12 cellular contexts compared by ENCODE assay signal in the genomic region with DNA sequence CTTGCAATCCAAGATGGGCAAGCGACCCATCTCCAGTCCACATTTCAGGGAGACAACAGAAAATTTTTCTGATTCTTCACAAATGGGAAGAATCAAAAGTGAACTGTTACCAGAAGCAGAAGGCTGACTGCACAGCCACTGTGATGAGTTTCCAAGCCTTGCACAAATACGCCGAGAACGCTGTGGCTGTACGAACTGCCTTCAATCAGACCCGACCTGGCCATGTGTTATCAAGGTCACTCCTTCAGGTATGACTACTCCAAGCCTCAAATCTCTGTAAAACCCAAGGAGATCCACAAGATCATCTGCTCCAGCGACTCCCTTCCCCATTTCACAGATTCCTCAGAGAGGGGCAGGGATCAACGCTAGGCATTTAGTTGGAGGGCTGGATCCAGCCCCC. TPM values are rescaled to one million over a fixed set of nuclear protein-coding genes. Genes with fewer than 3 reads are reported as not detected.
DNase-seq lines count a peak whose midpoint lies in the region; ATAC-seq and TF ChIP-seq lines count a peak whose summit lies in the region.
"Had no signal": no experiment of that assay in that cellular context is flagged by ENCODE, and none has a peak within 500 bp of the region (broad histone marks: within the 10 kb centered on the region; RNA-seq: fewer than 3 reads in every experiment).

No MANE protein-coding gene starts in this region.

- peak overlapping the region; percentile 69 to 91 (median 80) for H3K27ac ChIP-seq in heart right ventricle
- peak overlapping the region in 45 of 59 donors; percentile 7 to 88 (median 57) for H3K27ac ChIP-seq in dorsolateral prefrontal cortex
- peak overlapping the region; percentile 90 for H3K27ac ChIP-seq in osteoblast (ENCODE audit: low read depth, low read length)
- H3K27ac ChIP-seq in vagina, result peak overlapping the region; percentile 88
- H3K27ac ChIP-seq in CD8-positive, alpha-beta T cell (ENCODE audit: low read depth, low read length), result no peak overlapping the region

- ATAC-seq in heart right ventricle (no peak), HG02973 (IDR thresholded peaks at IDR 0.05; ENCODE audit: unreplicated experiment) (no peak)
- no peak for ATAC-seq in CD8-positive, alpha-beta T cell
- ATAC-seq: esophagus mucosa; stimulated activated naive CD8-positive, alpha-beta T cell treated with anti-CD3 and anti-CD28 coated beads, Interleukin-15, amount 100 ng/mL, for 72 hours had no signal

- peaks cover 15 to 100% (median 86%) of the 10 kb centered on the region in 9 donors for H3K4me1 ChIP-seq in heart right ventricle
- H3K4me1 ChIP-seq in osteoblast (ENCODE audit: insufficient read depth, low read length), result peaks cover 24% of the 10 kb centered on the region
- H3K4me1 ChIP-seq in vagina, result peaks cover 85% of the 10 kb centered on the region
- H3K4me1 ChIP-seq in CD8-positive, alpha-beta T cell (ENCODE audit: insufficient read depth, low read length), result peaks cover 24% of the 10 kb centered on the region

- H3K27me3 ChIP-seq in heart right ventricle (no peaks in the 10 kb centered on the region), dorsolateral prefrontal cortex (no peaks in the 10 kb centered on the region), osteoblast (ENCODE audit: insufficient read depth, low read length) (no peaks in the 10 kb centered on the region), vagina (no peaks in the 10 kb centered on the region)
- no peaks in the 10 kb centered on the region for H3K27me3 ChIP-seq in CD8-positive, alpha-beta T cell (ENCODE audit: insufficient read depth, low read length)

- 85 to 88% methylated on average over 8 of the region's 8 CpGs for WGBS in heart right ventricle, 2 donors

- H3K4me3 Mint-ChIP-seq in CD8-positive, alpha-beta T cell, result no peak overlapping the region
- H3K4me3 Mint-ChIP-seq: stimulated activated naive CD8-positive, alpha-beta T cell treated with anti-CD3 and anti-CD28 coated beads, Interleukin-15, amount 100 ng/mL, for 72 hours had no signal

- H3K27me3 Mint-ChIP-seq in CD8-positive, alpha-beta T cell (ENCODE audit: low read depth), result no peaks in the 10 kb centered on the region
- H3K27me3 Mint-ChIP-seq: stimulated activated naive CD8-positive, alpha-beta T cell treated with anti-CD3 and anti-CD28 coated beads, Interleukin-15, amount 100 ng/mL, for 72 hours had no signal

- H3K4me2 ChIP-seq in osteoblast (ENCODE audit: insufficient read depth, low read length), result no peak overlapping the region

- CTCF ChIA-PET in CD8-positive, alpha-beta T cell (lab: Charles Lee), result no interaction called here

- peaks cover 81% of the 10 kb centered on the region for H3K79me2 ChIP-seq in osteoblast (ENCODE audit: insufficient read depth, low read length)

- intact Hi-C loops in heart right ventricle (cut with DNase I) (loop anchor here in 2 of 10 donors (5.0 kb wide), 1 partner anchor 36 kb away; no protein-coding TSS in a partner anchor), cardiac septum (cut with DNase I) (no loop called here), dorsolateral prefrontal cortex (cut with DNase I) (no loop called here), vagina (cut with DNase I) (no loop called here)
- intact Hi-C loops in CD8-positive, alpha-beta T cell (cut with DNase I, micrococcal nuclease), result no loop called here

- no peak overlapping the region for H2AFZ ChIP-seq in osteoblast (ENCODE audit: low read length)

- no peak for DNase-seq in heart right ventricle
- no peak for DNase-seq in cardiac septum (ENCODE audit: low spot score)
- no peak for DNase-seq in dorsolateral prefrontal cortex
- no peak for DNase-seq in osteoblast (ENCODE audit: insufficient read length, low spot score, missing footprints)
- no peak for DNase-seq in vagina (ENCODE audit: extremely low spot score in 2 of 2)
- no peak for DNase-seq in CD8-positive, alpha-beta T cell
- DNase-seq in medulla oblongata (ENCODE audit: extremely low spot score), result no peak
- DNase-seq: AML-193; NCI-H1930; stimulated activated naive CD8-positive, alpha-beta T cell treated with anti-CD3 and anti-CD28 coated beads, Interleukin-15, amount 100 ng/mL, for 72 hours had no signal

- POLR2A ChIA-PET in CD8-positive, alpha-beta T cell (lab: Charles Lee), result interaction anchor here (1.0 kb wide), 1 partner anchor 18 kb away, joined by 3 read pairs; no protein-coding TSS in a partner anchor

- TF ChIP-seq CTCF in heart right ventricle (IDR thresholded peaks at IDR 0.05) (no peak), dorsolateral prefrontal cortex (IDR thresholded peaks at IDR 0.05 in 54 of 56, conservative IDR thresholded peaks at IDR 0.05 in 2 of 56; ENCODE audit: low read depth in 1 of 56, partially characterized antibody in 56 of 56) (no peak), osteoblast (IDR thresholded peaks at IDR 0.05; ENCODE audit: extremely low read depth, low read depth, low read length) (no peak), vagina (IDR thresholded peaks at IDR 0.05) (no peak)
- TF ChIP-seq CTCF in CD8-positive, alpha-beta T cell (IDR thresholded peaks at IDR 0.05), result no peak

- no peak overlapping the region for H3K27ac Mint-ChIP-seq in CD8-positive, alpha-beta T cell

- H3K36me3 ChIP-seq in heart right ventricle (peaks cover 0 to 13% (median 0%) of the 10 kb centered on the region in 9 donors), osteoblast (ENCODE audit: insufficient read depth, low read length) (no peaks in the 10 kb centered on the region), vagina (no peaks in the 10 kb centered on the region)
- H3K36me3 ChIP-seq in CD8-positive, alpha-beta T cell (ENCODE audit: insufficient read depth, low read length), result no peaks in the 10 kb centered on the region

- no peaks in the 10 kb centered on the region for H4K20me1 ChIP-seq in osteoblast (ENCODE audit: insufficient read depth, low read length)

- H3K36me3 Mint-ChIP-seq in CD8-positive, alpha-beta T cell, result peaks cover 46% of the 10 kb centered on the region

- H3K4me3 ChIP-seq in heart right ventricle (no peak overlapping the region), dorsolateral prefrontal cortex (no peak overlapping the region), osteoblast (ENCODE audit: insufficient read depth, low read length) (no peak overlapping the region), vagina (no peak overlapping the region)
- no peak overlapping the region for H3K4me3 ChIP-seq in CD8-positive, alpha-beta T cell (ENCODE audit: low read depth, low read length)

- H3K9me3 ChIP-seq in heart right ventricle (no peaks in the 10 kb centered on the region), osteoblast (ENCODE audit: low read depth, low read length) (no peaks in the 10 kb centered on the region), vagina (no peaks in the 10 kb centered on the region)
- no peaks in the 10 kb centered on the region for H3K9me3 ChIP-seq in CD8-positive, alpha-beta T cell (ENCODE audit: low read length)

- H3K9me3 Mint-ChIP-seq in CD8-positive, alpha-beta T cell, result no peaks in the 10 kb centered on the region
- H3K9me3 Mint-ChIP-seq: stimulated activated naive CD8-positive, alpha-beta T cell treated with anti-CD3 and anti-CD28 coated beads, Interleukin-15, amount 100 ng/mL, for 72 hours had no signal

- H3K4me1 Mint-ChIP-seq in CD8-positive, alpha-beta T cell (ENCODE audit: low read depth), result peaks cover 72% of the 10 kb centered on the region

- TF ChIP-seq POLR2A in vagina (IDR thresholded peaks at IDR 0.05), result no peak

RNA-seq across cellular contexts. Expression of a gene that starts 26.9 kb away (rescaled TPM):
- total RNA-seq in heart right ventricle, result 100 to 1,000 TPM in 7 of 10 donors, 10 to 100 TPM in 3; 84.0 to 135 (median 120) TPM
- polyA plus RNA-seq in heart right ventricle, result 10 to 100 TPM; 39.6 to 39.9 TPM
- total RNA-seq in cardiac septum, result 115 TPM
- 100 to 1,000 TPM in 115 of 120 experiments, 10 to 100 TPM in 5; 96.5 to 222 (median 138) TPM for total RNA-seq in dorsolateral prefrontal cortex
- 34.7 and 42.1 TPM in 2 replicates for total RNA-seq in osteoblast
- 57.9 TPM for total RNA-seq in vagina
- 100 to 1,000 TPM; 127 to 130 TPM for total RNA-seq in CD8-positive, alpha-beta T cell
